In the genomic region with DNA sequence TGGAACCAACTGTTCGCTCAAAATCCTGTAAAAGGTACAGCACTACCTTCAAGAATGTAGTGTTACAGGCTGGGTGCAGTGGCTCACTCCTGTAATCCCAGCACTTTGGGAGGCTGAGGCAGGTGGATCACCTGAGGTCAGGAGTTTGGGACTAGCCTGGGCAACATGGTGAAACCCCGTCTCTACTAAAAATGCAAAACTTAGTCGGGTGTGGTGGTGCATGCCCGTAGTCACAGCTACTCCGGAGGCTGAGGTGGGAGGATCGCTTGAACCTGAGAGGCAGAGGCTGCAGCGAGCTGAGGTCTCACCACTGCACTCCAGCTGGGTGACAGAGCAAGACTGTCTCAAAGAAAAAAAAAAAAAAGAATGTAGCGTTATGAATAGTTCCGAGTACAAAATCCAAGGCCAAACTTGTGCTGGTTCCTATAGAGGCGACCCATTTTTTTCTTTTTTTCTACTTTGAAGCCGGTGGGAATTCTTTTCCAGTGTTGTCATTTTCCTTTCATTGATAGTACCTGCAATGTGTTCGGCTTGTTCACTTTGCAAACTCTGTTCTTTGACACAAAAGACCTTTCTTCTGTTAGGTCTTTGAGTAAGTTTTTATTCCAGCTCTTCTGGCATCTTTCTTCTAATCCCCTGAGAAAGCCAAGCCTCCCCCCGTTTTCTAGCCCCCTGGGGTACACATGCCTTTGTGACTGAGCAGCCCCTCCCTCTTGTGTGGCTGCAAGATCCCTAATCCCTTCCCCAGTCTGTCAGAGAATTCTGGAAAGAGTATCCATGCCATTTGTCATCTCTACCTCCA, we compare ENCODE assay signal across 1 cellular context.
TF ChIP-seq lines count a peak whose summit lies in the region.

No MANE protein-coding gene starts in this region.

TF ChIP-seq in HepG2, 621 proteins besides CTCF, POLR2A, EP300 and RAD21 (continued from another document):
- TF ChIP-seq, protein P1, sequence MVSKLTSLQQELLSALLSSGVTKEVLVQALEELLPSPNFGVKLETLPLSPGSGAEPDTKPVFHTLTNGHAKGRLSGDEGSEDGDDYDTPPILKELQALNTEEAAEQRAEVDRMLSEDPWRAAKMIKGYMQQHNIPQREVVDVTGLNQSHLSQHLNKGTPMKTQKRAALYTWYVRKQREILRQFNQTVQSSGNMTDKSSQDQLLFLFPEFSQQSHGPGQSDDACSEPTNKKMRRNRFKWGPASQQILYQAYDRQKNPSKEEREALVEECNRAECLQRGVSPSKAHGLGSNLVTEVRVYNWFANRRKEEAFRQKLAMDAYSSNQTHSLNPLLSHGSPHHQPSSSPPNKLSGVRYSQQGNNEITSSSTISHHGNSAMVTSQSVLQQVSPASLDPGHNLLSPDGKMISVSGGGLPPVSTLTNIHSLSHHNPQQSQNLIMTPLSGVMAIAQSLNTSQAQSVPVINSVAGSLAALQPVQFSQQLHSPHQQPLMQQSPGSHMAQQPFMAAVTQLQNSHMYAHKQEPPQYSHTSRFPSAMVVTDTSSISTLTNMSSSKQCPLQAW (CRISPR knock-in tag; IDR thresholded peaks at IDR 0.05): no peak
- TF ChIP-seq ZNF20 (CRISPR knock-in tag; IDR thresholded peaks at IDR 0.05) (no peak), ZNF781 (CRISPR knock-in tag; IDR thresholded peaks at IDR 0.05; ENCODE audit: borderline replicate concordance, not compliant biosample characterization) (no peak), ZNF550 (CRISPR knock-in tag; IDR thresholded peaks at IDR 0.05; ENCODE audit: borderline replicate concordance) (no peak), IRF2 (CRISPR knock-in tag; IDR thresholded peaks at IDR 0.05) (no peak; the same call in 1 of the 2 replicates), GATAD2A (CRISPR knock-in tag; IDR thresholded peaks at IDR 0.05) (peak; percentile 88), REST (IDR thresholded peaks at IDR 0.05; ENCODE audit: borderline replicate concordance in 1 of 2, low read depth in 1 of 2, low read length in 2 of 2) (0 out of 4 replicates have a peak, but pooled peaks of 1 of the 2 experiments have one; percentile 20), NCOA1 (CRISPR knock-in tag; IDR thresholded peaks at IDR 0.05) (no peak), ZNF34 (CRISPR knock-in tag; IDR thresholded peaks at IDR 0.05; ENCODE audit: borderline replicate concordance) (no peak), MEF2D (CRISPR knock-in tag; IDR thresholded peaks at IDR 0.05) (no peak), ZNF772 (CRISPR knock-in tag; IDR thresholded peaks at IDR 0.05) (no peak; the same call in 1 of the 2 replicates), ZEB1 (IDR thresholded peaks at IDR 0.05; ENCODE audit: insufficient replicate concordance, low read depth) (no peak), ZBTB7B (CRISPR knock-in tag; IDR thresholded peaks at IDR 0.05) (peak; percentile 53; the same call in 1 of the 2 replicates), TFAP4 (IDR thresholded peaks at IDR 0.05; ENCODE audit: borderline replicate concordance, low read depth) (peak; percentile 56; the same call in 1 of the 2 replicates), RFXANK (CRISPR knock-in tag; IDR thresholded peaks at IDR 0.05) (no peak), GATAD1 (CRISPR knock-in tag; IDR thresholded peaks at IDR 0.05) (no peak), ZZZ3 (CRISPR knock-in tag; IDR thresholded peaks at IDR 0.05; ENCODE audit: borderline replicate concordance) (no peak), GABPB1 (CRISPR knock-in tag; IDR thresholded peaks at IDR 0.05) (no peak; the same call in 1 of the 2 replicates), CHD4 (IDR thresholded peaks at IDR 0.05; ENCODE audit: borderline replicate concordance, low read length) (0 out of 2 replicates have a peak, but pooled peaks have one; percentile 86), ZNF431 (CRISPR knock-in tag; IDR thresholded peaks at IDR 0.05; ENCODE audit: borderline replicate concordance, low read depth) (no peak), HMG20A (CRISPR knock-in tag; IDR thresholded peaks at IDR 0.05; ENCODE audit: borderline replicate concordance) (peak; percentile 75; the same call in 1 of the 2 replicates), MXD4 (CRISPR knock-in tag; IDR thresholded peaks at IDR 0.05) (no peak), REPIN1 (CRISPR knock-in tag; IDR thresholded peaks at IDR 0.05; ENCODE audit: borderline replicate concordance, low read depth) (peak; percentile 43; the same call in 1 of the 2 replicates), ZNF362 (CRISPR knock-in tag; IDR thresholded peaks at IDR 0.05; ENCODE audit: borderline replicate concordance) (peak; percentile 97), POGZ (CRISPR knock-in tag; IDR thresholded peaks at IDR 0.05) (peak; percentile 78), KLF6 (CRISPR knock-in tag; IDR thresholded peaks at IDR 0.05) (no peak), MTF1 (CRISPR knock-in tag; IDR thresholded peaks at IDR 0.05) (no peak), ZNF460 (CRISPR knock-in tag; IDR thresholded peaks at IDR 0.05; ENCODE audit: borderline replicate concordance) (no peak), ZNF17 (CRISPR knock-in tag; IDR thresholded peaks at IDR 0.05) (no peak), MZF1 (CRISPR knock-in tag; IDR thresholded peaks at IDR 0.05; ENCODE audit: borderline replicate concordance) (no peak), HDAC1 (CRISPR knock-in tag; IDR thresholded peaks at IDR 0.05) (peak; percentile 41; the same call in 1 of the 2 replicates), HOXA9 (CRISPR knock-in tag; IDR thresholded peaks at IDR 0.05; ENCODE audit: borderline replicate concordance) (no peak)
- TF ChIP-seq, protein P2, sequence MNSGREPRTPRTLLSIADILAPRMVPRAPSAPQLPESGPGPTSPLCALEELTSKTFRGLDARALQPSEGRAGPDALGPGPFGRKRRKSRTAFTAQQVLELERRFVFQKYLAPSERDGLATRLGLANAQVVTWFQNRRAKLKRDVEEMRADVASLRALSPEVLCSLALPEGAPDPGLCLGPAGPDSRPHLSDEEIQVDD (CRISPR knock-in tag; IDR thresholded peaks at IDR 0.05; ENCODE audit: borderline replicate concordance): no peak
- TF ChIP-seq, protein P3, sequence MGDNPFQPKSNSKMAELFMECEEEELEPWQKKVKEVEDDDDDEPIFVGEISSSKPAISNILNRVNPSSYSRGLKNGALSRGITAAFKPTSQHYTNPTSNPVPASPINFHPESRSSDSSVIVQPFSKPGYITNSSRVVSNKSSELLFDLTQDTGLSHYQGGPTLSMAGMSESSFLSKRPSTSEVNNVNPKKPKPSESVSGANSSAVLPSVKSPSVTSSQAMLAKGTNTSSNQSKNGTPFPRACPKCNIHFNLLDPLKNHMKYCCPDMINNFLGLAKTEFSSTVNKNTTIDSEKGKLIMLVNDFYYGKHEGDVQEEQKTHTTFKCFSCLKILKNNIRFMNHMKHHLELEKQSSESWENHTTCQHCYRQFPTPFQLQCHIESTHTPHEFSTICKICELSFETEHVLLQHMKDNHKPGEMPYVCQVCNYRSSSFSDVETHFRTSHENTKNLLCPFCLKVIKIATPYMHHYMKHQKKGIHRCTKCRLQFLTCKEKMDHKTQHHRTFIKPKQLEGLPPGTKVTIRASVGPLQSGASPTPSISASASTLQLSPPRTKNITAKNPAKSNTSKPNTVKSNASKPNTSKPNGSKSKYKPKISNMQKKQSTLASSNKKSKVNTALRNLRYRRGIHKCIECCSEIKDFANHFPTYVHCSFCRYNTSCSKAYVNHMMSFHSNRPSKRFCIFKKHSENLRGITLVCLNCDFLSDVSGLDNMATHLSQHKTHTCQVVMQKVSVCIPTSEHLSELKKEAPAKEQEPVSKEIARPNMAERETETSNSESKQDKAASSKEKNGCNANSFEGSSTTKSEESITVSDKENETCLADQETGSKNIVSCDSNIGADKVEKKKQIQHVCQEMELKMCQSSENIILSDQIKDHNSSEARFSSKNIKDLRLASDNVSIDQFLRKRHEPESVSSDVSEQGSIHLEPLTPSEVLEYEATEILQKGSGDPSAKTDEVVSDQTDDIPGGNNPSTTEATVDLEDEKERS (CRISPR knock-in tag; IDR thresholded peaks at IDR 0.05): peak; percentile 53; the same call in 1 of the 2 replicates
